8 cellular contexts compared by ENCODE assay signal in the genomic region with DNA sequence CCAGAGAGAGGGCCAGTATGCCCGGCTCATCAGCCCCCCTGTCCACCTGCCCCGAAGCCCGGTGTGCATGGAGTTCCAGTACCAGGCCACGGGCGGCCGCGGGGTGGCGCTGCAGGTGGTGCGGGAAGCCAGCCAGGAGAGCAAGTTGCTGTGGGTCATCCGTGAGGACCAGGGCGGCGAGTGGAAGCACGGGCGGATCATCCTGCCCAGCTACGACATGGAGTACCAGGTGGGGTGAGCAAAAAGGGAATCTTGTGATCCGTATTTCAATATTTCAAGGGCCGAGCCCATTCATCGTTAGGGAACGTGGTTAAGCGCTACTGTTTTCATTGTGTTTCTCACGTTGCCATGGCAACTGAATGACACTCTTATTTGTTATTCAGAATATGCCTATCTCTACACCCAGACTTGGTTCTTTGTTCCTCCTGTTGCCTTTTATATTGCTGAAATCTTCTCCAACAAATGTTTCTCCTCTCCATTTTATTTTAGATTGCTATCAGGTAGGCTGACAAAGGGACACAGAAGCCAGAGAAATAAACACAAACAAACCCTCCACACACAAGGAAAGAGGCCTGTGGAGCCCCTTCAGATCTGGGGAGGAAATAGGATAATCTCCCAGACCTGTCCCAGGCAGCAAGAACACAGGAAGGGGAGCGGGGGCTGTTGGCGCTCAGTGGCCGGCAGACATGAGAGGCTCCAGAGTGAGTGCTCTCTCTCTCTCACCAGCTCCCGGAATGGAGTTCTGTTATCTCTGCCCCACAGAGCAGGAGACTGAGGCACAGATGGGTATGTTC.
DNase-seq lines count a peak whose midpoint lies in the region; ATAC-seq and TF ChIP-seq lines count a peak whose summit lies in the region.

No MANE protein-coding gene starts in this region.

- H3K4me1 ChIP-seq in PC-9 (replicated peaks; ENCODE audit: insufficient read depth), result peaks cover 3% of the 10 kb centered on the region; the same call in 1 of the 2 replicates
- H3K4me1 ChIP-seq in lower lobe of right lung, result peaks cover 22% of the 10 kb centered on the region

- H3K36me3 ChIP-seq in PC-9 (ENCODE audit: low read depth) (0 out of 2 replicates have a peak, but pooled peaks cover 3% of the 10 kb centered on the region), lower lobe of right lung (peaks cover 33% of the 10 kb centered on the region)

- H3K9me3 ChIP-seq in PC-9 (ENCODE audit: insufficient read depth, low read depth), result no peaks in the 10 kb centered on the region
- H3K9me3 ChIP-seq in lower lobe of right lung, result no peaks in the 10 kb centered on the region

- H3K27me3 Mint-ChIP-seq in type B pancreatic cell, result peaks cover 13% of the 10 kb centered on the region

- CTCF ChIA-PET in PC-9 (lab: Charles Lee), result interaction anchor here (0.7 kb wide), 1 partner anchor 53 kb away, joined by 3 read pairs; no protein-coding TSS in a partner anchor

- DNase-seq in activated T-cell treated with anti-CD3 and anti-CD28 coated beads for 48 hours (ENCODE audit: low read depth), result peak; percentile 19
- no peak for DNase-seq in activated T-cell treated with anti-CD3 and anti-CD28 coated beads, Interleukin-2, amount 50 U/mL, for 1 hour
- peak; percentile 67 to 80 for DNase-seq in PC-9
- DNase-seq in ecto neural progenitor cell (ENCODE audit: low spot score), result peak; percentile 90
- peak; percentile 68 for DNase-seq in lower lobe of right lung
- DNase-seq in type B pancreatic cell (ENCODE audit: extremely low spot score, unreplicated experiment), result peak; percentile 79

- H3K79me2 ChIP-seq in PC-9 (ENCODE audit: low read depth), result no peaks in the 10 kb centered on the region

- H3K27ac ChIP-seq in PC-9 (no peak overlapping the region), lower lobe of right lung (peak overlapping the region; percentile 52)

- H3F3A ChIP-seq in PC-9 (ENCODE audit: insufficient read depth, low read depth), result no peaks in the 10 kb centered on the region

- H3K27me3 ChIP-seq in PC-9 (ENCODE audit: insufficient read depth, low read depth) (no peaks in the 10 kb centered on the region), lower lobe of right lung (ENCODE audit: low read depth) (no peaks in the 10 kb centered on the region)

- peak; percentile 39 to 78 for ATAC-seq in lower lobe of right lung
- no peak for ATAC-seq in HG03378 (IDR thresholded peaks at IDR 0.05; ENCODE audit: unreplicated experiment)
- no peak for ATAC-seq in GM19328 (IDR thresholded peaks at IDR 0.05; ENCODE audit: unreplicated experiment)

- H2AFZ ChIP-seq in PC-9, result no peak overlapping the region

- POLR2A ChIA-PET in PC-9 (lab: Charles Lee; ENCODE audit: unreplicated experiment), result interaction anchor here (0.5 to 0.7 kb wide), 2 partner anchors 42 to 79 kb away, joined by 3 to 5 read pairs; no protein-coding TSS in a partner anchor

- TF ChIP-seq CTCF in PC-9 (conservative IDR thresholded peaks at IDR 0.05), result 0 out of 2 replicates have a peak, but pooled peaks have one; percentile 25
- peak; percentile 53 for TF ChIP-seq CTCF in lower lobe of right lung (IDR thresholded peaks at IDR 0.05)
- peak; percentile 83 for TF ChIP-seq CTCF in type B pancreatic cell (conservative IDR thresholded peaks at IDR 0.05)

- intact Hi-C loops in PC-9 (cut with micrococcal nuclease; ENCODE audit: unreplicated experiment) (loop anchor here (1.0 kb wide), 2 partner anchors 9 to 16 kb away; no protein-coding TSS in a partner anchor), lower lobe of right lung (cut with DNase I) (no loop called here)

- H3K4me1 Mint-ChIP-seq in type B pancreatic cell (ENCODE audit: unreplicated experiment), result peaks cover 38% of the 10 kb centered on the region

- no peaks in the 10 kb centered on the region for H4K20me1 ChIP-seq in PC-9 (ENCODE audit: insufficient read depth)

- H3K4me3 ChIP-seq in PC-9, result no peak overlapping the region
- H3K4me3 ChIP-seq in lower lobe of right lung, result no peak overlapping the region

- BruUV-seq in PC-9 (replicated peaks; lab: Mats Ljungman, UMichigan), result TSS peak; percentile 26

- H3K36me3 Mint-ChIP-seq in type B pancreatic cell, result peaks cover 19% of the 10 kb centered on the region

- peak overlapping the region; percentile 22 for H3K27ac Mint-ChIP-seq in type B pancreatic cell

- H3K4me2 ChIP-seq in PC-9, result 0 out of 2 replicates have a peak overlapping the region, but pooled peaks have one; percentile 10

- H3K4me3 Mint-ChIP-seq in type B pancreatic cell, result no peak overlapping the region

- H3K9me3 Mint-ChIP-seq in type B pancreatic cell, result no peaks in the 10 kb centered on the region

- no peaks in the 10 kb centered on the region for H3K9me2 ChIP-seq in PC-9 (ENCODE audit: insufficient read depth)

Comparison
In these comparisons a context has a peak if more than half of its experiments do, and no peak if none do; other contexts are left out.
1. CTCF ChIP-seq: peak in every context shown above with its lines; median percentile 83 in type B pancreatic cell; 53 in lower lobe of right lung; 25 in PC-9.
2. ATAC-seq: peak in lower lobe of right lung (2 of 2); none in HG03378 (single experiment) and GM19328 (single experiment).